In genomic region chr5:55636177-55636576, GRCh38 we compare ENCODE assay signal across 14 cellular contexts.
A peak's percentile ranks its signal among the peaks of the same experiment; 100 is the strongest.
DNase-seq lines count a peak whose midpoint lies in the region; TF ChIP-seq lines count a peak whose summit lies in the region.
"Had no signal": no experiment of that assay in that cellular context is flagged by ENCODE, and none has a peak within 500 bp of the region (broad histone marks: within the 10 kb centered on the region; RNA-seq: fewer than 3 reads in every experiment).

No MANE protein-coding gene starts in this region.

- peaks cover 14% of the 10 kb centered on the region for H3F3A ChIP-seq in PC-9 (ENCODE audit: insufficient read depth, low read depth)

- no peak overlapping the region for H3K4me2 ChIP-seq in PC-9

- H3K36me3 Mint-ChIP-seq in nephron (ENCODE audit: low read depth), result peaks cover 11% of the 10 kb centered on the region
- peaks cover 5% of the 10 kb centered on the region for H3K36me3 Mint-ChIP-seq in activated naive CD4-positive, alpha-beta T cell treated with anti-CD3 and anti-CD28 coated beads for 36 hours (ENCODE audit: low read depth)

- peaks cover 16% of the 10 kb centered on the region; the same call in 1 of the 2 replicates for H3K4me1 ChIP-seq in PC-9 (replicated peaks; ENCODE audit: insufficient read depth)

- no TSS peak for BruUV-seq in PC-9 (replicated peaks; lab: Mats Ljungman, UMichigan)

- no peaks in the 10 kb centered on the region for H3K27me3 Mint-ChIP-seq in nephron (ENCODE audit: low read depth)
- H3K27me3 Mint-ChIP-seq in activated naive CD4-positive, alpha-beta T cell treated with anti-CD3 and anti-CD28 coated beads for 36 hours (ENCODE audit: low read depth), result no peaks in the 10 kb centered on the region
- H3K27me3 Mint-ChIP-seq: naive B cell had no signal

- H3K9me3 Mint-ChIP-seq in nephron, result no peaks in the 10 kb centered on the region
- H3K9me3 Mint-ChIP-seq in activated naive CD4-positive, alpha-beta T cell treated with anti-CD3 and anti-CD28 coated beads for 36 hours, result no peaks in the 10 kb centered on the region
- H3K9me3 Mint-ChIP-seq: activated T-helper 2 cell treated with anti-CD3 and anti-CD28 coated beads, Interferon-gamma antibody, Interleukin-2, Interleukin-4, amounts not matched to agents 10 μg/mL and 5 μg/mL and 100 μg/mL, durations not matched to agents 14 hours and 24 hours and 36 hours; naive B cell had no signal

- CTCF ChIA-PET in activated naive CD4-positive, alpha-beta T cell treated with anti-CD3 and anti-CD28 coated beads for 36 hours (lab: Charles Lee), result interaction anchor here (1.0 to 1.2 kb wide), 2 partner anchors 14 to 20 kb away, joined by 3 read pairs; no protein-coding TSS in a partner anchor
- CTCF ChIA-PET in PC-9 (lab: Charles Lee), result no interaction called here

- no peak for TF ChIP-seq CTCF in AG10803 (conservative IDR thresholded peaks at IDR 0.05; ENCODE audit: low read length)
- TF ChIP-seq CTCF in dorsolateral prefrontal cortex (IDR thresholded peaks at IDR 0.05 in 54 of 56, conservative IDR thresholded peaks at IDR 0.05 in 2 of 56; ENCODE audit: low read depth in 1 of 56, partially characterized antibody in 56 of 56), result no peak
- TF ChIP-seq CTCF in nephron (IDR thresholded peaks at IDR 0.05; ENCODE audit: unreplicated experiment in 3 of 3), result no peak
- TF ChIP-seq CTCF in PC-9 (conservative IDR thresholded peaks at IDR 0.05), result no peak

- H3K27ac Mint-ChIP-seq in nephron, result peak overlapping the region; percentile 85 to 98 (median 93)
- H3K27ac Mint-ChIP-seq in activated naive CD4-positive, alpha-beta T cell treated with anti-CD3 and anti-CD28 coated beads for 36 hours, result no peak overlapping the region
- H3K27ac Mint-ChIP-seq: activated T-helper 2 cell treated with anti-CD3 and anti-CD28 coated beads, Interferon-gamma antibody, Interleukin-2, Interleukin-4, amounts not matched to agents 10 μg/mL and 5 μg/mL and 100 μg/mL, durations not matched to agents 14 hours and 24 hours and 36 hours had no signal

- intact Hi-C loops in dorsolateral prefrontal cortex (cut with DNase I), result no loop called here
- intact Hi-C loops in activated naive CD4-positive, alpha-beta T cell treated with anti-CD3 and anti-CD28 coated beads for 36 hours (cut with micrococcal nuclease), result no loop called here
- intact Hi-C loops in PC-9 (cut with micrococcal nuclease; ENCODE audit: unreplicated experiment), result no loop called here

- H3K4me1 Mint-ChIP-seq in nephron, result peaks cover 62% of the 10 kb centered on the region
- H3K4me1 Mint-ChIP-seq in activated naive CD4-positive, alpha-beta T cell treated with anti-CD3 and anti-CD28 coated beads for 36 hours (ENCODE audit: low read depth), result peaks cover 11% of the 10 kb centered on the region
- H3K4me1 Mint-ChIP-seq: naive B cell had no signal

- 0 out of 2 replicates have a peak, but pooled peaks cover 3% of the 10 kb centered on the region for H3K9me2 ChIP-seq in PC-9 (ENCODE audit: insufficient read depth)

- H3K4me3 Mint-ChIP-seq in nephron, result peak overlapping the region in 1 of 3 experiments; percentile 40
- no peak overlapping the region for H3K4me3 Mint-ChIP-seq in activated naive CD4-positive, alpha-beta T cell treated with anti-CD3 and anti-CD28 coated beads for 36 hours
- H3K4me3 Mint-ChIP-seq: naive B cell had no signal

- POLR2A ChIA-PET in PC-9 (lab: Charles Lee; ENCODE audit: unreplicated experiment), result no interaction called here

- DNase-seq in AG10803 (ENCODE audit: low read depth) (peak; percentile 34), NCI-H1694 (lab: John Stamatoyannopoulos, UW) (peak; percentile 26), dorsolateral prefrontal cortex (no peak), mesenteric fat pad (ENCODE audit: low spot score) (no peak), ureter (ENCODE audit: low spot score) (no peak), PC-9 (no peak)
- no peak for DNase-seq in activated naive CD4-positive, alpha-beta T cell treated with anti-CD3 and anti-CD28 coated beads for 36 hours
- DNase-seq: activated CD4-positive, CD25-positive, alpha-beta regulatory T cell treated with anti-CD3 and anti-CD28 coated beads, Interleukin-2, amount 50 U/mL, for 72 hours; C1 segment of cervical spinal cord; naive B cell had no signal

- no peaks in the 10 kb centered on the region for H3K9me3 ChIP-seq in PC-9 (ENCODE audit: insufficient read depth, low read depth)

- H3K36me3 ChIP-seq in PC-9 (ENCODE audit: low read depth), result no peaks in the 10 kb centered on the region

- H3K4me3 ChIP-seq in AG10803 (ENCODE audit: low read length) (no peak overlapping the region), dorsolateral prefrontal cortex (peak overlapping the region in 5 of 59 donors; percentile 0 to 21 (median 11)), PC-9 (no peak overlapping the region)
- H3K4me3 ChIP-seq: coronary artery, SK-N-MC had no signal

- H3K27ac ChIP-seq in dorsolateral prefrontal cortex, result peak overlapping the region in 49 of 59 donors; percentile 1 to 79 (median 50)
- no peak overlapping the region for H3K27ac ChIP-seq in PC-9
- H3K27ac ChIP-seq: SK-N-MC had no signal

- H3K27me3 ChIP-seq in dorsolateral prefrontal cortex, result no peaks in the 10 kb centered on the region
- H3K27me3 ChIP-seq in PC-9 (ENCODE audit: insufficient read depth, low read depth), result no peaks in the 10 kb centered on the region

- H3K79me2 ChIP-seq in PC-9 (ENCODE audit: low read depth), result no peaks in the 10 kb centered on the region

- no peak overlapping the region for H2AFZ ChIP-seq in PC-9

- H4K20me1 ChIP-seq in PC-9 (ENCODE audit: insufficient read depth), result no peaks in the 10 kb centered on the region

Comparison
In these comparisons a context has a peak if more than half of its experiments do, and no peak if none do; other contexts are left out.
1. DNase-seq: peak in AG10803 (single experiment) and NCI-H1694 (single experiment); none in dorsolateral prefrontal cortex (0 of 10), activated naive CD4-positive, alpha-beta T cell treated with anti-CD3 and anti-CD28 coated beads for 36 hours (single experiment), mesenteric fat pad (single experiment), ureter (single experiment) and PC-9 (0 of 2).